15 cellular contexts compared by ENCODE assay signal in genomic region chrX:48966796-48967579, GRCh38. TPM values are rescaled to one million over a fixed set of nuclear protein-coding genes. Genes with fewer than 3 reads are reported as not detected.
A peak's percentile ranks its signal among the peaks of the same experiment; 100 is the strongest.
DNase-seq lines count a peak whose midpoint lies in the region; TF ChIP-seq lines count a peak whose summit lies in the region.
"Had no signal": no experiment of that assay in that cellular context is flagged by ENCODE, and none has a peak within 500 bp of the region (broad histone marks: within the 10 kb centered on the region; RNA-seq: fewer than 3 reads in every experiment).

No MANE protein-coding gene starts in this region.

- 86 to 93% methylated on average over 9 to 14 of the region's 15 CpGs for WGBS in thyroid gland, 2 donors

- H3K4me1 ChIP-seq in thyroid gland = peaks cover 3 to 5% of the 10 kb centered on the region in 2 donors

- no peaks in the 10 kb centered on the region for H3K27me3 ChIP-seq in thyroid gland
- H3K27me3 ChIP-seq: right atrium auricular region had no signal

- intact Hi-C loops in thyroid gland (cut with DNase I) = no loop called here

- no peak overlapping the region for H3K27ac ChIP-seq in thyroid gland
- H3K27ac ChIP-seq: right atrium auricular region had no signal

- H3K9me3 ChIP-seq in thyroid gland = no peaks in the 10 kb centered on the region
- H3K9me3 ChIP-seq: right atrium auricular region had no signal

- TF ChIP-seq POLR2A in thyroid gland (IDR thresholded peaks at IDR 0.05) = no peak

- DNase-seq in GM03348 (ENCODE audit: low spot score) = peak; percentile 44
- DNase-seq in RPMI7951 (ENCODE audit: low read depth) = peak; percentile 53
- DNase-seq in fibroblast of mammary gland (ENCODE audit: low read depth) = peak; percentile 21
- DNase-seq in thyroid gland = peak; percentile 22 to 23
- no peak for DNase-seq in NCI-H774 (lab: John Stamatoyannopoulos, UW)
- DNase-seq in stimulated activated CD4-positive, alpha-beta T cell treated with anti-CD3 and anti-CD28 coated beads, Interleukin-1b, Interleukin-23, amount 100 ng/mL, for 48 hours = no peak
- DNase-seq in stimulated activated CD4-positive, alpha-beta T cell treated with anti-CD3 and anti-CD28 coated beads, Interleukin-15, amount 100 ng/mL, for 24 hours = no peak
- DNase-seq: activated CD4-positive, alpha-beta T cell treated with anti-CD3 and anti-CD28 coated beads, Interleukin-2, amount 50 U/mL, for 48 hours; activated T-cell treated with anti-CD3 and anti-CD28 coated beads, Interleukin-2, amount 50 U/mL, for 4 hours; KBM-7; NCI-H2171 treated with DMSO at 0.1 percent for 48 hours; NK-92 treated with Interleukin-12 subunit alpha and Interleukin-12 subunit beta, amount 100 ng/mL, for 24 hours; SHP77; stimulated activated CD4-positive, alpha-beta T cell treated with anti-CD3 and anti-CD28 coated beads, Interleukin-2, amount 100 ng/mL, for 24 hours had no signal

- TF ChIP-seq CTCF in fibroblast of mammary gland (conservative IDR thresholded peaks at IDR 0.05; ENCODE audit: control insufficient read depth, insufficient read depth, low read depth, low read length) (no peak), thyroid gland (IDR thresholded peaks at IDR 0.05) (no peak)

- no peaks in the 10 kb centered on the region for H3K36me3 ChIP-seq in thyroid gland
- H3K36me3 ChIP-seq: right atrium auricular region had no signal

- H3K4me3 ChIP-seq in fibroblast of mammary gland (ENCODE audit: control insufficient read depth, low read depth, low read length) (no peak overlapping the region), thyroid gland (replicated peaks in 1 of 3) (no peak overlapping the region)
- H3K4me3 ChIP-seq: right atrium auricular region had no signal

RNA-seq across cellular contexts. Expression of gene KCND1, which starts 4.7 kb away (rescaled TPM):
- total RNA-seq in RPMI7951 (2014; rRNA removed; shearing (Covaris generic)) = 0.59 and 1.4 TPM in 2 replicates
- 1 to 10 TPM in 3 of 4 donors, under 1 TPM in 1; 0.54 to 1.6 (median 1.1) TPM for total RNA-seq in thyroid gland

RNA-seq across cellular contexts. Expression of gene OTUD5, which starts 9.6 kb away (rescaled TPM):
- total RNA-seq in RPMI7951 (2014; rRNA removed; shearing (Covaris generic)) = 24.6 and 28.7 TPM in 2 replicates
- 10 to 100 TPM; 33.9 to 52.4 (median 43.3) TPM for total RNA-seq in thyroid gland

RNA-seq across cellular contexts. Expression of gene GRIPAP1, which starts 35.1 kb away (rescaled TPM):
- total RNA-seq in RPMI7951 (2014; rRNA removed; shearing (Covaris generic)) = 17.7 and 18.3 TPM in 2 replicates
- total RNA-seq in thyroid gland = 10 to 100 TPM; 30.6 to 33.9 (median 33.4) TPM

RNA-seq across cellular contexts. Expression of gene PIM2, which starts 48.2 kb away (rescaled TPM):
- total RNA-seq in RPMI7951 (2014; rRNA removed; shearing (Covaris generic)) = 21.3 and 22.0 TPM in 2 replicates
- 10 to 100 TPM in 1 of 4 donors, 1 to 10 TPM in 3; 4.8 to 12.1 (median 5.9) TPM for total RNA-seq in thyroid gland

RNA-seq across cellular contexts. Expression of gene SLC35A2, which starts 55.5 kb away (rescaled TPM):
- 29.9 and 40.6 TPM in 2 replicates for total RNA-seq in RPMI7951 (2014; rRNA removed; shearing (Covaris generic))
- total RNA-seq in thyroid gland = 10 to 100 TPM; 26.9 to 47.8 (median 32.3) TPM

Comparison
In these comparisons a context has a peak if more than half of its experiments do, and no peak if none do; other contexts are left out.
1. DNase-seq: peak in GM03348 (single experiment), RPMI7951 (single experiment), fibroblast of mammary gland (single experiment) and thyroid gland (2 of 2); none in NCI-H774 (single experiment), stimulated activated CD4-positive, alpha-beta T cell treated with anti-CD3 and anti-CD28 coated beads, Interleukin-1b, Interleukin-23, amount 100 ng/mL, for 48 hours (single experiment) and stimulated activated CD4-positive, alpha-beta T cell treated with anti-CD3 and anti-CD28 coated beads, Interleukin-15, amount 100 ng/mL, for 24 hours (single experiment).